14 cellular contexts compared by ENCODE assay signal in the genomic region with DNA sequence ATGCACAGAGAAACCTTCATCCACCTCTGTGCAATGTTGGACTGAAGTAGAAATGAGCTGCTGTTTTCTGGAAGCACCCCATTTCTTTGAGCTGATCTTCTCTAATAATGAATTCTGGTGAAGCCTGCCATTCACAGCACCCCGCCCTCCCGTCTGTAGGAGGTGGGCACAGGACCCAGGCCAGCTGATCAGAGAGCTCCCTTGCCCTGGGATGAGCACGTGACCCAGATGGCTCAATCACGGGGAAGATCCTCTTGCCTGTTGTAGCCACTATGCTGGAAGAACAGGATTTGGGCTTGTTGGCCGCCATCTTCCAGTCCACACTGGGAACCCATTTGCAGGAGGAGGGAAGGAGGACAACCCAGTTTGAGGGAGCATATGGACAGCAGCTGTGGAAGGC. TPM values are rescaled to one million over a fixed set of nuclear protein-coding genes. Genes with fewer than 3 reads are reported as not detected.
DNase-seq lines count a peak whose midpoint lies in the region; ATAC-seq and TF ChIP-seq lines count a peak whose summit lies in the region.
"Had no signal": no experiment of that assay in that cellular context is flagged by ENCODE, and none has a peak within 500 bp of the region (broad histone marks: within the 10 kb centered on the region; RNA-seq: fewer than 3 reads in every experiment).

No MANE protein-coding gene starts in this region.

- H3K36me3 ChIP-seq in heart left ventricle (no peaks in the 10 kb centered on the region), BLaER1 (peaks cover 17% of the 10 kb centered on the region), ascending aorta (no peaks in the 10 kb centered on the region), thoracic aorta (no peaks in the 10 kb centered on the region)

- H3K27ac ChIP-seq in heart left ventricle: peak overlapping the region in 10 of 12 donors; percentile 67 to 93 (median 79)
- no peak overlapping the region for H3K27ac ChIP-seq in BLaER1
- H3K27ac ChIP-seq in ascending aorta: peak overlapping the region; percentile 84 to 87
- peak overlapping the region; percentile 64 to 88 for H3K27ac ChIP-seq in thoracic aorta

- H3K27me3 ChIP-seq in heart left ventricle (no peaks in the 10 kb centered on the region), BLaER1 (no peaks in the 10 kb centered on the region), ascending aorta (no peaks in the 10 kb centered on the region), thoracic aorta (replicated peaks; ENCODE audit: insufficient read depth) (no peaks in the 10 kb centered on the region)

- H3K9ac ChIP-seq in BLaER1: no peak overlapping the region

- H3K4me2 ChIP-seq in BLaER1: peak overlapping the region; percentile 66

- H3K4me3 ChIP-seq in heart left ventricle (no peak overlapping the region), BLaER1 (no peak overlapping the region), ascending aorta (no peak overlapping the region), thoracic aorta (no peak overlapping the region)

- H3K4me1 ChIP-seq in heart left ventricle (peaks cover 0 to 31% (median 7%) of the 10 kb centered on the region in 12 donors), BLaER1 (peaks cover 79% of the 10 kb centered on the region), ascending aorta (peaks cover 5 to 36% of the 10 kb centered on the region in 2 donors), thoracic aorta (ENCODE audit: control insufficient read depth in 1 of 2, low read depth in 2 of 2) (peaks cover 39 to 69% of the 10 kb centered on the region in 2 donors)

- H3K9me3 ChIP-seq in heart left ventricle (peaks cover 0 to 8% (median 0%) of the 10 kb centered on the region in 12 donors), BLaER1 (peaks cover 65% of the 10 kb centered on the region), ascending aorta (peaks cover 0 to 5% of the 10 kb centered on the region in 2 donors), thoracic aorta (no peaks in the 10 kb centered on the region)

- H4K20me1 ChIP-seq in BLaER1: no peaks in the 10 kb centered on the region

- intact Hi-C loops in heart left ventricle (cut with DNase I): loop anchor here in 1 of 10 donors (2.0 kb wide), 1 partner anchor 32 kb away; no protein-coding TSS in a partner anchor
- intact Hi-C loops in left ventricle myocardium superior (cut with micrococcal nuclease): no loop called here
- intact Hi-C loops in ascending aorta (cut with DNase I): loop anchor here (2.0 kb wide), 1 partner anchor 60 kb away; no protein-coding TSS in a partner anchor

- 63 to 83% (median 66%) methylated on average over 5 of the region's 5 CpGs for WGBS in heart left ventricle, 4 donors

- no peak for TF ChIP-seq POLR2A in heart left ventricle (IDR thresholded peaks at IDR 0.05)

- no peak for ATAC-seq in heart left ventricle
- no peak for ATAC-seq in left ventricle myocardium superior
- no peak for ATAC-seq in thoracic aorta (ENCODE audit: insufficient number of reproducible peaks, low FRiP score, low read depth)

- no peak for TF ChIP-seq CTCF in heart left ventricle (IDR thresholded peaks at IDR 0.05)
- TF ChIP-seq CTCF in ascending aorta (IDR thresholded peaks at IDR 0.05): no peak
- TF ChIP-seq CTCF in thoracic aorta (IDR thresholded peaks at IDR 0.05): no peak

- no peak for DNase-seq in heart left ventricle
- no peak for DNase-seq in left ventricle myocardium superior
- DNase-seq in ascending aorta (ENCODE audit: low spot score in 2 of 2): no peak
- DNase-seq in thoracic aorta (ENCODE audit: low spot score): no peak
- no peak for DNase-seq in 8988T
- DNase-seq in KG1 (lab: John Stamatoyannopoulos, UW): no peak
- DNase-seq: ACHN; CD4-positive, alpha-beta memory T cell; DND-41; GDM1; GOT3; H9 had no signal

RNA-seq across cellular contexts. Expression of a gene that starts 44.5 kb away (rescaled TPM):
- not detected for total RNA-seq in heart left ventricle
- not detected for polyA plus RNA-seq in heart left ventricle
- not detected for total RNA-seq in left ventricle myocardium superior
- total RNA-seq in ascending aorta: not detected
- total RNA-seq in thoracic aorta: not detected
- total RNA-seq: A172; CD4-positive, alpha-beta memory T cell; H9 had no signal
- polyA plus RNA-seq: CD4-positive, alpha-beta memory T cell had no signal

RNA-seq across cellular contexts. Expression of a gene that starts 48.0 kb away (rescaled TPM):
- total RNA-seq in heart left ventricle (1 to 10 TPM in 1 of 9 donors, under 1 TPM in 6, not detected in 2; 0.12 to 1.2 (median 0.39) TPM), left ventricle myocardium superior (0.40 TPM), ascending aorta (not detected), thoracic aorta (under 1 TPM; 0.14 to 0.42 TPM)
- polyA plus RNA-seq in heart left ventricle: under 1 TPM; 0.01 to 0.30 TPM
- total RNA-seq: A172 had no signal
- polyA plus RNA-seq: CD4-positive, alpha-beta memory T cell had no signal
